8 cellular contexts compared by ENCODE assay signal in genomic region chr3:53890726-53891499, GRCh38. TPM values are rescaled to one million over a fixed set of nuclear protein-coding genes. Genes with fewer than 3 reads are reported as not detected.
DNase-seq lines count a peak whose midpoint lies in the region; ATAC-seq and TF ChIP-seq lines count a peak whose summit lies in the region.

No MANE protein-coding gene starts in this region.

- peak overlapping the region; percentile 85 for H3K4me3 Mint-ChIP-seq in activated CD4-positive, alpha-beta T cell treated with anti-CD3 and anti-CD28 coated beads for 36 hours
- H3K4me3 Mint-ChIP-seq in mesothelial cell of epicardium = peak overlapping the region; percentile 98

- 8% methylated on average over 22 of the region's 22 CpGs for WGBS in HUES64
- WGBS in ectodermal cell, 2 experiments = 9% methylated on average over 22 of the region's 22 CpGs

- H3K9ac ChIP-seq in HUES64 (ENCODE audit: low read depth, low read length) = peak overlapping the region; percentile 76

- peak; percentile 28 for ATAC-seq in activated CD4-positive, alpha-beta T cell treated with anti-CD3 and anti-CD28 coated beads for 36 hours
- ATAC-seq in GM21529 (IDR thresholded peaks at IDR 0.05; ENCODE audit: unreplicated experiment) = no peak

- peak overlapping the region; percentile 95 for H3K27ac Mint-ChIP-seq in activated CD4-positive, alpha-beta T cell treated with anti-CD3 and anti-CD28 coated beads for 36 hours
- H3K27ac Mint-ChIP-seq in mesothelial cell of epicardium = peak overlapping the region; percentile 100

- H3K9me3 ChIP-seq in DOHH2 (ENCODE audit: control insufficient read depth, insufficient read depth, low read length) (peaks cover 5% of the 10 kb centered on the region; the same call in 1 of the 2 replicates), HUES64 (ENCODE audit: insufficient read depth, low read depth, low read length) (no peaks in the 10 kb centered on the region), ectodermal cell (ENCODE audit: control insufficient read depth, low read length) (no peaks in the 10 kb centered on the region)

- POLR2A ChIA-PET in activated CD4-positive, alpha-beta T cell treated with anti-CD3 and anti-CD28 coated beads for 36 hours (lab: Charles Lee) = interaction anchor here (1.0 to 1.3 kb wide), 2 partner anchors 9 to 11 kb away, joined by 3 to 5 read pairs; partner anchors contain the start of gene ACTR8

- H3K36me3 Mint-ChIP-seq in activated CD4-positive, alpha-beta T cell treated with anti-CD3 and anti-CD28 coated beads for 36 hours (ENCODE audit: low read depth) = peaks cover 33% of the 10 kb centered on the region
- peaks cover 6% of the 10 kb centered on the region for H3K36me3 Mint-ChIP-seq in mesothelial cell of epicardium

- no peaks in the 10 kb centered on the region for H3F3A ChIP-seq in DOHH2 (ENCODE audit: control insufficient read depth, insufficient read depth)

- CTCF ChIA-PET in activated CD4-positive, alpha-beta T cell treated with anti-CD3 and anti-CD28 coated beads for 36 hours (lab: Charles Lee) = no interaction called here

- DNase-seq in activated CD4-positive, alpha-beta T cell treated with anti-CD3 and anti-CD28 coated beads for 36 hours = peak; percentile 73
- DNase-seq in mesothelial cell of epicardium (ENCODE audit: low spot score in 2 of 2, unreplicated experiment in 2 of 2) (no peak), superior temporal gyrus (ENCODE audit: extremely low spot score) (peak; percentile 36), NCI-H1694 (lab: John Stamatoyannopoulos, UW) (no peak)

- peaks cover 42% of the 10 kb centered on the region for H3K79me2 ChIP-seq in DOHH2 (ENCODE audit: control insufficient read depth, low read length)

- H3K27ac ChIP-seq in DOHH2 (ENCODE audit: low read depth, low read length) = peak overlapping the region; percentile 46
- peak overlapping the region; percentile 78; the same call in 1 of the 2 replicates for H3K27ac ChIP-seq in HUES64 (ENCODE audit: low read depth, low read length)
- peak overlapping the region; percentile 52 for H3K27ac ChIP-seq in ectodermal cell (ENCODE audit: insufficient read depth, low read depth, low read length, poor library complexity, severe bottlenecking)

- H3K9me3 Mint-ChIP-seq in activated CD4-positive, alpha-beta T cell treated with anti-CD3 and anti-CD28 coated beads for 36 hours (ENCODE audit: low read depth) = no peaks in the 10 kb centered on the region
- H3K9me3 Mint-ChIP-seq in mesothelial cell of epicardium = no peaks in the 10 kb centered on the region

- H3K36me3 ChIP-seq in DOHH2 (ENCODE audit: control insufficient read depth, low read length) = peaks cover 39% of the 10 kb centered on the region
- peaks cover 20% of the 10 kb centered on the region for H3K36me3 ChIP-seq in HUES64 (ENCODE audit: insufficient read depth, low read length)
- peaks cover 2% of the 10 kb centered on the region for H3K36me3 ChIP-seq in ectodermal cell (ENCODE audit: control insufficient read depth, insufficient read depth, low read length)

- TF ChIP-seq CTCF in DOHH2 (IDR thresholded peaks at IDR 0.05; ENCODE audit: low read depth, low read length, poor library complexity, severe bottlenecking) (no peak), mesothelial cell of epicardium (IDR thresholded peaks at IDR 0.05; ENCODE audit: unreplicated experiment) (peak; percentile 7)

- peak overlapping the region; percentile 91 for H3K4me3 ChIP-seq in DOHH2 (ENCODE audit: low read length)
- peak overlapping the region; percentile 92 for H3K4me3 ChIP-seq in HUES64 (ENCODE audit: low read length)
- peak overlapping the region; percentile 91 for H3K4me3 ChIP-seq in ectodermal cell (ENCODE audit: insufficient read depth, low read depth, low read length)

- intact Hi-C loops in activated CD4-positive, alpha-beta T cell treated with anti-CD3 and anti-CD28 coated beads for 36 hours (cut with DNase I, micrococcal nuclease) = loop anchor here (1.0 to 5.0 kb wide), 5 partner anchors 9 to 634 kb away; partner anchors contain the start of genes ACTR8 (in 2 of the 2), DCP1A (in 2 of the 2) and TKT (in 2 of the 2)

- H3K4me1 Mint-ChIP-seq in activated CD4-positive, alpha-beta T cell treated with anti-CD3 and anti-CD28 coated beads for 36 hours = peaks cover 50% of the 10 kb centered on the region
- H3K4me1 Mint-ChIP-seq in mesothelial cell of epicardium = peaks cover 30% of the 10 kb centered on the region

- no peaks in the 10 kb centered on the region for H3K9me2 ChIP-seq in DOHH2 (replicated peaks; ENCODE audit: control insufficient read depth, low read length)

- peak overlapping the region; percentile 91 for H3K4me2 ChIP-seq in DOHH2 (ENCODE audit: low read length)

- peaks cover 26% of the 10 kb centered on the region for H3K4me1 ChIP-seq in DOHH2 (ENCODE audit: control insufficient read depth, low read length)
- peaks cover 11% of the 10 kb centered on the region; the same call in 1 of the 2 replicates for H3K4me1 ChIP-seq in HUES64 (ENCODE audit: insufficient read depth, low read length)
- no peaks in the 10 kb centered on the region for H3K4me1 ChIP-seq in ectodermal cell (ENCODE audit: control insufficient read depth, insufficient read depth, low read length)

- peaks cover 3% of the 10 kb centered on the region for H3K27me3 Mint-ChIP-seq in activated CD4-positive, alpha-beta T cell treated with anti-CD3 and anti-CD28 coated beads for 36 hours
- peaks cover 24% of the 10 kb centered on the region for H3K27me3 Mint-ChIP-seq in mesothelial cell of epicardium (ENCODE audit: low read depth)

- H4K20me1 ChIP-seq in DOHH2 (ENCODE audit: control insufficient read depth, insufficient read depth, low read depth, low read length) = no peaks in the 10 kb centered on the region; the same call in 1 of the 2 replicates

- H3K27me3 ChIP-seq in DOHH2 (ENCODE audit: control insufficient read depth, low read length) (peaks cover 9% of the 10 kb centered on the region; the same call in 1 of the 2 replicates), HUES64 (ENCODE audit: insufficient read depth, low read length) (peaks cover 19% of the 10 kb centered on the region; the same call in 1 of the 2 replicates), ectodermal cell (ENCODE audit: control insufficient read depth, insufficient read depth, low read length, poor library complexity, severe bottlenecking) (peaks cover 14% of the 10 kb centered on the region)

RNA-seq across cellular contexts. Expression of gene SELENOK, which starts 0.7 kb away (rescaled TPM):
- 36.1 TPM for polyA plus RNA-seq in HUES64 (2013, experiment 1 of 2)
- 44.1 TPM for polyA plus RNA-seq in HUES64 (2013, experiment 2 of 2)
- 10 to 100 TPM; 31.6 to 45.1 TPM for total RNA-seq in activated CD4-positive, alpha-beta T cell treated with anti-CD3 and anti-CD28 coated beads for 36 hours
- polyA plus RNA-seq in ectodermal cell (2013, experiment 1 of 4) = 54.9 TPM
- 51.2 TPM for polyA plus RNA-seq in ectodermal cell (2013, experiment 2 of 4)
- polyA plus RNA-seq in ectodermal cell (2013, experiment 3 of 4) = 47.5 TPM
- polyA plus RNA-seq in ectodermal cell (2013, experiment 4 of 4) = 60.7 TPM
- total RNA-seq in mesothelial cell of epicardium = 32.6 to 34.2 TPM (median 33.4 TPM) in 3 replicates

RNA-seq across cellular contexts. Expression of gene ACTR8, which starts 9.0 kb away (rescaled TPM):
- polyA plus RNA-seq in HUES64 (2013, experiment 1 of 2) = 27.3 TPM
- polyA plus RNA-seq in HUES64 (2013, experiment 2 of 2) = 26.8 TPM
- total RNA-seq in activated CD4-positive, alpha-beta T cell treated with anti-CD3 and anti-CD28 coated beads for 36 hours = 10 to 100 TPM; 26.0 to 28.9 TPM
- polyA plus RNA-seq in ectodermal cell (2013, experiment 1 of 4) = 38.5 TPM
- polyA plus RNA-seq in ectodermal cell (2013, experiment 2 of 4) = 39.8 TPM
- 32.0 TPM for polyA plus RNA-seq in ectodermal cell (2013, experiment 3 of 4)
- 29.7 TPM for polyA plus RNA-seq in ectodermal cell (2013, experiment 4 of 4)
- 38.6 to 45.8 TPM (median 39.3 TPM) in 3 replicates for total RNA-seq in mesothelial cell of epicardium

RNA-seq across cellular contexts. Expression of gene IL17RB, which starts 44.5 kb away (rescaled TPM):
- 3.2 TPM for polyA plus RNA-seq in HUES64 (2013, experiment 1 of 2)
- polyA plus RNA-seq in HUES64 (2013, experiment 2 of 2) = 4.0 TPM
- total RNA-seq in activated CD4-positive, alpha-beta T cell treated with anti-CD3 and anti-CD28 coated beads for 36 hours = under 1 TPM; 0.33 to 0.69 TPM
- polyA plus RNA-seq in ectodermal cell (2013, experiment 1 of 4) = 3.0 TPM
- polyA plus RNA-seq in ectodermal cell (2013, experiment 2 of 4) = 2.5 TPM
- polyA plus RNA-seq in ectodermal cell (2013, experiment 3 of 4) = 4.6 TPM
- polyA plus RNA-seq in ectodermal cell (2013, experiment 4 of 4) = 3.5 TPM
- 1.4 to 1.7 TPM (median 1.6 TPM) in 3 replicates for total RNA-seq in mesothelial cell of epicardium

RNA-seq across cellular contexts. Expression of gene CHDH, which starts 44.7 kb away (rescaled TPM):
- polyA plus RNA-seq in HUES64 (2013, experiment 1 of 2) = 3.1 TPM
- polyA plus RNA-seq in HUES64 (2013, experiment 2 of 2) = 3.7 TPM
- total RNA-seq in activated CD4-positive, alpha-beta T cell treated with anti-CD3 and anti-CD28 coated beads for 36 hours = under 1 TPM; 0.30 to 0.55 TPM
- polyA plus RNA-seq in ectodermal cell (2013, experiment 1 of 4) = 2.9 TPM
- 3.1 TPM for polyA plus RNA-seq in ectodermal cell (2013, experiment 2 of 4)
- polyA plus RNA-seq in ectodermal cell (2013, experiment 3 of 4) = 2.5 TPM
- polyA plus RNA-seq in ectodermal cell (2013, experiment 4 of 4) = 3.0 TPM
- 3.2 to 3.9 TPM (median 3.6 TPM) in 3 replicates for total RNA-seq in mesothelial cell of epicardium

Comparison
In these comparisons a context has a peak if more than half of its experiments do, and no peak if none do; other contexts are left out.
1. DNase-seq: peak in activated CD4-positive, alpha-beta T cell treated with anti-CD3 and anti-CD28 coated beads for 36 hours (single experiment) and superior temporal gyrus (single experiment); none in mesothelial cell of epicardium (0 of 2) and NCI-H1694 (single experiment).
2. Peak in every context shown above with its lines, with median percentiles within 50 percentile points of each other: H3K27ac ChIP-seq and H3K4me3 ChIP-seq.